Comparison of ENCODE assay signal across 14 cellular contexts in genomic region chr9:36764364-36765076, GRCh38.
DNase-seq lines count a peak whose midpoint lies in the region; ATAC-seq and TF ChIP-seq lines count a peak whose summit lies in the region.
"Had no signal": no experiment of that assay in that cellular context is flagged by ENCODE, and none has a peak within 500 bp of the region (broad histone marks: within the 10 kb centered on the region; RNA-seq: fewer than 3 reads in every experiment).

No MANE protein-coding gene starts in this region.

- no TSS peak for BruUV-seq in MCF 10A (replicated peaks; lab: Mats Ljungman, UMichigan)

- H2BK12ac ChIP-seq in neuronal stem cell (ENCODE audit: low read length): no peak overlapping the region

- no peaks in the 10 kb centered on the region for H3K36me3 Mint-ChIP-seq in MCF 10A (ENCODE audit: insufficient read depth, unreplicated experiment)

- H4K20me1 ChIP-seq in OCI-LY1 (ENCODE audit: insufficient read depth, low read length): no peaks in the 10 kb centered on the region

- no peak overlapping the region for H3K9ac ChIP-seq in OCI-LY1 (ENCODE audit: low read length)
- peak overlapping the region; percentile 54 for H3K9ac ChIP-seq in neuronal stem cell (ENCODE audit: low read depth, low read length, poor library complexity)

- H3K4me1 ChIP-seq in OCI-LY1 (ENCODE audit: insufficient read depth, low read length, severe bottlenecking): peaks cover 10% of the 10 kb centered on the region
- H3K4me1 ChIP-seq in neuronal stem cell (ENCODE audit: control insufficient read depth in 2 of 2, insufficient read depth in 1 of 2, low read depth in 1 of 2, low read length in 2 of 2): peaks cover 0 to 6% of the 10 kb centered on the region in 2 donors
- H3K4me1 ChIP-seq: pancreas, testis had no signal

- CTCF ChIA-PET in MCF 10A (lab: Yijun Ruan, JAX): interaction anchor here (0.6 kb wide), 1 partner anchor 64 kb away, joined by 3 read pairs; no protein-coding TSS in a partner anchor

- no peaks in the 10 kb centered on the region for H3F3A ChIP-seq in OCI-LY1 (ENCODE audit: insufficient read depth, low read length)

- DNase-seq in NCI-H187 (lab: John Stamatoyannopoulos, UW) (peak; percentile 19 to 58), NCI-H187 treated with DMSO at 0.1 percent for 48 hours (lab: John Stamatoyannopoulos, UW) (no peak), NCI-H146 (lab: John Stamatoyannopoulos, UW) (peak; percentile 89), neuronal stem cell (ENCODE audit: low spot score) (no peak), MCF 10A (ENCODE audit: unreplicated experiment) (no peak), omental fat pad (ENCODE audit: low spot score) (no peak), HuH-7 (ENCODE audit: low spot score) (no peak)
- DNase-seq: activated CD4-positive, alpha-beta T cell treated with anti-CD3 and anti-CD28 coated beads, Interleukin-2, amount 10 ng/mL, durations not matched to agents 24 days and 14 days; anterior cingulate cortex; dermis blood vessel endothelial cell; pancreas; testis had no signal

- ATAC-seq in omental fat pad (ENCODE audit: low FRiP score): no peak

- H3K27ac Mint-ChIP-seq in MCF 10A (ENCODE audit: low read depth, unreplicated experiment): no peak overlapping the region
- H3K27ac Mint-ChIP-seq: activated CD4-positive, alpha-beta T cell treated with anti-CD3 and anti-CD28 coated beads, Interleukin-2, amount 10 ng/mL, durations not matched to agents 24 days and 14 days; activated T-helper 2 cell treated with anti-CD3 and anti-CD28 coated beads, Interferon-gamma antibody, Interleukin-2, Interleukin-4, amounts not matched to agents 10 μg/mL and 5 μg/mL and 100 μg/mL, durations not matched to agents 14 hours and 24 hours and 36 hours had no signal

- H4K8ac ChIP-seq in neuronal stem cell (ENCODE audit: low read depth, low read length): no peak overlapping the region

- peaks cover 5% of the 10 kb centered on the region for H3K79me1 ChIP-seq in neuronal stem cell (ENCODE audit: low read depth, low read length)

- H2AFZ ChIP-seq in OCI-LY1 (ENCODE audit: low read length): no peak overlapping the region
- H2AFZ ChIP-seq in neuronal stem cell (ENCODE audit: low read length): peak overlapping the region; percentile 95

- H2AK5ac ChIP-seq in neuronal stem cell (ENCODE audit: low read depth, low read length): no peak overlapping the region

- H4K91ac ChIP-seq in neuronal stem cell (ENCODE audit: low read depth, low read length, poor library complexity): peak overlapping the region; percentile 65

- H3K4me3 Mint-ChIP-seq in MCF 10A (ENCODE audit: unreplicated experiment): no peak overlapping the region
- H3K4me3 Mint-ChIP-seq: activated CD4-positive, alpha-beta T cell treated with anti-CD3 and anti-CD28 coated beads, Interleukin-2, amount 10 ng/mL, durations not matched to agents 24 days and 14 days had no signal

- no peak overlapping the region for H3K4me2 ChIP-seq in OCI-LY1 (ENCODE audit: low read length)
- peak overlapping the region; percentile 85 for H3K4me2 ChIP-seq in neuronal stem cell (ENCODE audit: insufficient read depth, low read length, poor library complexity, severe bottlenecking)

- H3K4me1 Mint-ChIP-seq in MCF 10A (ENCODE audit: insufficient read depth, unreplicated experiment): no peaks in the 10 kb centered on the region

- H3K27me3 ChIP-seq in OCI-LY1 (ENCODE audit: insufficient read depth, low read length): 0 out of 2 replicates have a peak, but pooled peaks cover 5% of the 10 kb centered on the region
- H3K27me3 ChIP-seq in neuronal stem cell (ENCODE audit: control insufficient read depth in 3 of 3, insufficient read depth in 3 of 3, low read depth in 1 of 3, low read length in 3 of 3): peaks cover 0 to 22% (median 6%) of the 10 kb centered on the region in 3 experiments
- H3K27me3 ChIP-seq: pancreas, testis had no signal

- no peak overlapping the region for H3K18ac ChIP-seq in neuronal stem cell (ENCODE audit: low read length)

- no peaks in the 10 kb centered on the region for H3K36me3 ChIP-seq in OCI-LY1 (ENCODE audit: insufficient read depth, low read length)
- H3K36me3 ChIP-seq in neuronal stem cell (replicated peaks in 1 of 2; ENCODE audit: control insufficient read depth in 2 of 2, insufficient read depth in 2 of 2, low read length in 2 of 2): peaks cover 0 to 1% of the 10 kb centered on the region in 2 donors
- H3K36me3 ChIP-seq: pancreas had no signal

- no peaks in the 10 kb centered on the region for H3K9me3 ChIP-seq in OCI-LY1 (ENCODE audit: low read length)
- peaks cover 0 to 9% of the 10 kb centered on the region in 2 donors for H3K9me3 ChIP-seq in neuronal stem cell (replicated peaks in 1 of 2; ENCODE audit: control insufficient read depth in 2 of 2, insufficient read depth in 1 of 2, low read depth in 1 of 2, low read length in 2 of 2)
- H3K9me3 ChIP-seq: pancreas, testis had no signal

- no peaks in the 10 kb centered on the region for H3K79me2 ChIP-seq in OCI-LY1 (ENCODE audit: insufficient read depth, low read length)

- no peak for TF ChIP-seq CTCF in OCI-LY1 (IDR thresholded peaks at IDR 0.05; ENCODE audit: low read length)
- TF ChIP-seq CTCF in MCF 10A (IDR thresholded peaks at IDR 0.05; ENCODE audit: unreplicated experiment): no peak
- no peak for TF ChIP-seq CTCF in omental fat pad (IDR thresholded peaks at IDR 0.05)

- H3K9me3 Mint-ChIP-seq in MCF 10A (ENCODE audit: unreplicated experiment): no peaks in the 10 kb centered on the region
- H3K9me3 Mint-ChIP-seq: activated CD4-positive, alpha-beta T cell treated with anti-CD3 and anti-CD28 coated beads, Interleukin-2, amount 10 ng/mL, durations not matched to agents 24 days and 14 days; activated T-helper 2 cell treated with anti-CD3 and anti-CD28 coated beads, Interferon-gamma antibody, Interleukin-2, Interleukin-4, amounts not matched to agents 10 μg/mL and 5 μg/mL and 100 μg/mL, durations not matched to agents 14 hours and 24 hours and 36 hours had no signal

- H3K4me3 ChIP-seq in OCI-LY1 (ENCODE audit: low read depth, low read length, poor library complexity, severe bottlenecking): no peak overlapping the region
- H3K4me3 ChIP-seq in neuronal stem cell (ENCODE audit: low read length in 2 of 2): peak overlapping the region; percentile 59 to 71

- peak overlapping the region; percentile 1 for H3K23ac ChIP-seq in neuronal stem cell (ENCODE audit: low read depth, low read length, poor library complexity)

- no peak overlapping the region for H2BK120ac ChIP-seq in neuronal stem cell (ENCODE audit: low read depth, low read length)

- H3K14ac ChIP-seq in neuronal stem cell (ENCODE audit: low read length): peak overlapping the region; percentile 27

- H2BK15ac ChIP-seq in neuronal stem cell (ENCODE audit: low read length): no peak overlapping the region

- POLR2A ChIA-PET in MCF 10A (lab: Yijun Ruan, JAX): interaction anchor here (0.5 kb wide), 1 partner anchor 316 kb away, joined by 4 read pairs; no protein-coding TSS in a partner anchor

- H3K9me2 ChIP-seq in OCI-LY1 (ENCODE audit: low read depth, low read length): no peaks in the 10 kb centered on the region

- peaks cover 55% of the 10 kb centered on the region for H3K27me3 Mint-ChIP-seq in MCF 10A (ENCODE audit: insufficient read depth, unreplicated experiment)

- H3K27ac ChIP-seq in OCI-LY1 (ENCODE audit: low read depth, low read length, poor library complexity, severe bottlenecking) (peak overlapping the region; percentile 78), neuronal stem cell (replicated peaks; ENCODE audit: low read length) (no peak overlapping the region)
- H3K27ac ChIP-seq: pancreas, testis had no signal

- H3K4ac ChIP-seq in neuronal stem cell (ENCODE audit: low read length): no peak overlapping the region

- 100% methylated on average over 4 of the region's 14 CpGs; no CpG with 5 or more reads in 1 of the 2 donors for WGBS in neuronal stem cell (ENCODE audit: extremely low coverage in 2 of 2, insufficient read length in 2 of 2, insufficient replicate concordance in 1 of 2), 2 donors

- intact Hi-C loops in MCF 10A (cut with micrococcal nuclease): no loop called here

- no peak overlapping the region for H2BK5ac ChIP-seq in neuronal stem cell (ENCODE audit: low read length)

Comparison
In these comparisons a context has a peak if more than half of its experiments do, and no peak if none do; other contexts are left out.
1. DNase-seq: peak in NCI-H187 (2 of 2) and NCI-H146 (single experiment); none in NCI-H187 treated with DMSO at 0.1 percent for 48 hours (single experiment), neuronal stem cell (single experiment), MCF 10A (single experiment), omental fat pad (single experiment) and HuH-7 (single experiment).